In genomic region chr17:36545465-36546417, GRCh38 we compare ENCODE assay signal across 1 cellular context.
TF ChIP-seq lines count a peak whose summit lies in the region.

No MANE protein-coding gene starts in this region.

TF ChIP-seq in HepG2, 621 proteins besides CTCF, POLR2A, EP300 and RAD21 (continued from another document and continues in another):
- TF ChIP-seq BCLAF1 (IDR thresholded peaks at IDR 0.05) (no peak), TCF12 (IDR thresholded peaks at IDR 0.05) (no peak), TCF12 (CRISPR knock-in tag; IDR thresholded peaks at IDR 0.05) (0 out of 2 replicates have a peak, but pooled peaks have one; percentile 33), HOXD1 (CRISPR knock-in tag; IDR thresholded peaks at IDR 0.05) (no peak), TFE3 (CRISPR knock-in tag; IDR thresholded peaks at IDR 0.05) (0 out of 2 replicates have a peak, but pooled peaks have one; percentile 17), ELF1 (CRISPR knock-in tag; IDR thresholded peaks at IDR 0.05) (peak; percentile 65), ZNF281 (CRISPR knock-in tag; IDR thresholded peaks at IDR 0.05; ENCODE audit: borderline replicate concordance) (peak; percentile 95), MYNN (CRISPR knock-in tag; IDR thresholded peaks at IDR 0.05; ENCODE audit: low read depth) (0 out of 2 replicates have a peak, but pooled peaks have one; percentile 34), MEIS1 (CRISPR knock-in tag; IDR thresholded peaks at IDR 0.05; ENCODE audit: borderline replicate concordance) (no peak), ZNF839 (CRISPR knock-in tag; IDR thresholded peaks at IDR 0.05; ENCODE audit: borderline replicate concordance) (no peak), ZBTB4 (CRISPR knock-in tag; IDR thresholded peaks at IDR 0.05; ENCODE audit: borderline replicate concordance) (no peak), ZNF598 (CRISPR knock-in tag; IDR thresholded peaks at IDR 0.05; ENCODE audit: borderline replicate concordance) (peak; percentile 35; the same call in 1 of the 2 replicates), FOXA3 (CRISPR knock-in tag; IDR thresholded peaks at IDR 0.05) (peak; percentile 63), SATB2 (CRISPR knock-in tag; IDR thresholded peaks at IDR 0.05) (no peak), ZBTB21 (CRISPR knock-in tag; IDR thresholded peaks at IDR 0.05) (no peak), IRF2 (CRISPR knock-in tag; IDR thresholded peaks at IDR 0.05) (peak; percentile 68), HMGA1 (CRISPR knock-in tag; conservative IDR thresholded peaks at IDR 0.05) (no peak), SNRNP70 (IDR thresholded peaks at IDR 0.05; ENCODE audit: low read depth, low read length) (no peak), ZBTB40 (IDR thresholded peaks at IDR 0.05) (no peak), ZBTB40 (CRISPR knock-in tag; IDR thresholded peaks at IDR 0.05) (peak; percentile 58), ZNF282 (IDR thresholded peaks at IDR 0.05; ENCODE audit: partially characterized antibody) (no peak), ZNF33B (CRISPR knock-in tag; IDR thresholded peaks at IDR 0.05) (no peak), CBX2 (IDR thresholded peaks at IDR 0.05; ENCODE audit: low read depth, low read length) (no peak), CBX2 (CRISPR knock-in tag; IDR thresholded peaks at IDR 0.05; ENCODE audit: low read depth) (no peak), ZNF329 (CRISPR knock-in tag; IDR thresholded peaks at IDR 0.05; ENCODE audit: low read depth) (no peak), ZNF569 (CRISPR knock-in tag; IDR thresholded peaks at IDR 0.05; ENCODE audit: borderline replicate concordance) (no peak), ZNF619 (CRISPR knock-in tag; IDR thresholded peaks at IDR 0.05) (no peak), GTF3A (CRISPR knock-in tag; conservative IDR thresholded peaks at IDR 0.05) (no peak), CCAR2 (optimal IDR thresholded peaks at IDR 0.05; ENCODE audit: low read depth, low read length) (peak; percentile 30), ZNF747 (CRISPR knock-in tag; IDR thresholded peaks at IDR 0.05; ENCODE audit: borderline replicate concordance) (peak; percentile 31; the same call in 1 of the 2 replicates), ZNF230 (CRISPR knock-in tag; IDR thresholded peaks at IDR 0.05) (peak; percentile 31; the same call in 1 of the 2 replicates), DPF2 (CRISPR knock-in tag; IDR thresholded peaks at IDR 0.05; ENCODE audit: borderline replicate concordance, low read depth) (no peak), POLR2AphosphoS2 (IDR thresholded peaks at IDR 0.05; ENCODE audit: low read depth, low read length) (no peak), FOXO4 (CRISPR knock-in tag; conservative IDR thresholded peaks at IDR 0.05) (no peak), AKAP8 (CRISPR knock-in tag; IDR thresholded peaks at IDR 0.05) (no peak), SRY (CRISPR knock-in tag; IDR thresholded peaks at IDR 0.05) (no peak; the same call in 1 of the 2 replicates), ZNF883 (CRISPR knock-in tag; IDR thresholded peaks at IDR 0.05; ENCODE audit: not compliant biosample characterization) (no peak), CREM (IDR thresholded peaks at IDR 0.05) (no peak), CREM (CRISPR knock-in tag; IDR thresholded peaks at IDR 0.05) (no peak), ZNF17 (CRISPR knock-in tag; IDR thresholded peaks at IDR 0.05) (no peak), HIVEP1 (CRISPR knock-in tag; IDR thresholded peaks at IDR 0.05) (peak; percentile 53; the same call in 1 of the 2 replicates), ZNF335 (CRISPR knock-in tag; IDR thresholded peaks at IDR 0.05) (peak; percentile 57; the same call in 1 of the 2 replicates)
